ENCODE assay signal across 19 cellular contexts in genomic region chr5:139806111-139806510, GRCh38. TPM values are rescaled to one million over a fixed set of nuclear protein-coding genes. Genes with fewer than 3 reads are reported as not detected.
"Had no signal": no experiment of that assay in that cellular context is flagged by ENCODE, and none has a peak within 500 bp of the region (broad histone marks: within the 10 kb centered on the region; RNA-seq: fewer than 3 reads in every experiment).

No MANE protein-coding gene starts in this region.

- ATAC-seq: activated CD8-positive, alpha-beta T cell treated with anti-CD3 and anti-CD28 coated beads for 36 hours; activated naive CD8-positive, alpha-beta T cell treated with anti-CD3 and anti-CD28 coated beads, Interleukin-2, amount 50 U/mL, for 24 hours; effector memory CD8-positive, alpha-beta T cell; naive thymus-derived CD8-positive, alpha-beta T cell; stimulated activated naive CD8-positive, alpha-beta T cell treated with anti-CD3 and anti-CD28 coated beads, Interleukin-15, Interleukin-2, amounts not matched to agents 100 U/mL and 50 U/mL, for 24 hours had no signal

- DNase-seq: activated CD4-positive, alpha-beta T cell treated with anti-CD3 and anti-CD28 coated beads, Interleukin-2, amount 10 ng/mL, durations not matched to agents 24 days and 14 days; activated CD8-positive, alpha-beta T cell treated with anti-CD3 and anti-CD28 coated beads for 36 hours; activated naive CD4-positive, alpha-beta T cell treated with anti-CD3 and anti-CD28 coated beads, Interleukin-2, amount 10 ng/mL, durations not matched to agents 7 days and 5 days; activated naive CD8-positive, alpha-beta T cell treated with anti-CD3 and anti-CD28 coated beads, Interleukin-2, amount 50 U/mL, for 24 hours; activated T-cell treated with anti-CD3 and anti-CD28 coated beads, Interleukin-2, amount 50 U/mL, for 1 hour; dermis blood vessel endothelial cell; effector memory CD8-positive, alpha-beta T cell; esophagus squamous epithelium; mammary epithelial cell; naive thymus-derived CD8-positive, alpha-beta T cell; stimulated activated naive CD8-positive, alpha-beta T cell treated with anti-CD3 and anti-CD28 coated beads, Interleukin-15, Interleukin-2, amounts not matched to agents 100 U/mL and 50 U/mL, for 24 hours; T-helper 1 cell; T-helper 9 cell; trophoblast cell had no signal

- H3K27ac ChIP-seq: breast epithelium, esophagus squamous epithelium, left ventricle myocardium inferior, neutrophil, suprapubic skin had no signal

RNA-seq across cellular contexts. Expression of gene PSD2, which starts 10.5 kb away (rescaled TPM):
- total RNA-seq: activated CD4-positive, alpha-beta T cell treated with anti-CD3 and anti-CD28 coated beads, Interleukin-2, amount 10 ng/mL, durations not matched to agents 24 days and 14 days; activated T-helper 2 cell treated with anti-CD3 and anti-CD28 coated beads, Interferon-gamma antibody, Interleukin-2, Interleukin-4, amounts not matched to agents 10 μg/mL and 5 μg/mL and 100 μg/mL, durations not matched to agents 14 hours and 24 hours and 36 hours; esophagus squamous epithelium; left ventricle myocardium inferior had no signal
